ENCODE assay signal across 15 cellular contexts in the genomic region with DNA sequence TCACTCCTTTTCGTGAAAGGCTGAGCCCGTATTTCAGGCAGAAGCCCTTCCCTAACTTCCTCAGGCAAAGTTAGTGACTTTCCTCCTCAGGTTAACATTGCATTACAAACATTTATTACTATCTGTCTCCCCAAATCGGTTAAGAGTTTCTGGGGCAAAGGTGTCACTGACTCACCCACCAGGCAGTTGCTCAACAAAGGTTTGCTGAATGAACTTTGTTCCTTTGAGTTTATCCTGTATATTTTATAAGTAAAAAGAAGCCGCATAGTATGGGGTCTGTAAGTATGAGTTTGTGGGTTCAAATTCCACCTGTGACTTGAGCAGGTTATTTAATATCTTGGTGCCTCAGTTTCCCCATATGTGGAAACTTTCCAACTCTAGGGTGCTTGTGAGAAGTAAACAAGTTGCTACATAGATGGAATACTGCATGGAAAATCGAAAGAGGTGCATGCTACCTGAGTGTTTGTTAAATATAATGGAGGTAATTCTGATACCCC.
DNase-seq lines count a peak whose midpoint lies in the region; ATAC-seq and TF ChIP-seq lines count a peak whose summit lies in the region.
"Had no signal": no experiment of that assay in that cellular context is flagged by ENCODE, and none has a peak within 500 bp of the region (broad histone marks: within the 10 kb centered on the region; RNA-seq: fewer than 3 reads in every experiment).

No MANE protein-coding gene starts in this region.

- no peak for TF ChIP-seq CTCF in mammary epithelial cell (conservative IDR thresholded peaks at IDR 0.05 in 1 of 2, IDR thresholded peaks at IDR 0.05 in 1 of 2; ENCODE audit: extremely low read depth in 1 of 2, insufficient read depth in 1 of 2, low read depth in 1 of 2, low read length in 2 of 2)
- no peak for TF ChIP-seq CTCF in tibial artery (IDR thresholded peaks at IDR 0.05)
- TF ChIP-seq CTCF in heart left ventricle (IDR thresholded peaks at IDR 0.05): no peak
- no peak for TF ChIP-seq CTCF in ascending aorta (IDR thresholded peaks at IDR 0.05)

- no peaks in the 10 kb centered on the region for H4K20me1 ChIP-seq in mammary epithelial cell (ENCODE audit: insufficient read depth, low read length)

- CTCF ChIA-PET in mammary epithelial cell (lab: Charles Lee; ENCODE audit: low non-redundant PET): no interaction called here

- no peak for TF ChIP-seq POLR2A in heart left ventricle (IDR thresholded peaks at IDR 0.05)

- H3K4me3 ChIP-seq in mammary epithelial cell (replicated peaks in 1 of 3; ENCODE audit: insufficient read depth in 1 of 3, low read depth in 2 of 3, low read length in 3 of 3) (no peak overlapping the region), tibial artery (no peak overlapping the region), heart left ventricle (no peak overlapping the region), ascending aorta (no peak overlapping the region)
- H3K4me3 ChIP-seq: gastroesophageal sphincter, upper lobe of right lung had no signal

- H3K79me2 ChIP-seq in mammary epithelial cell (ENCODE audit: insufficient read depth, low read length): no peaks in the 10 kb centered on the region

- H3K4me1 ChIP-seq in mammary epithelial cell (ENCODE audit: insufficient read depth, low read length) (peaks cover 23% of the 10 kb centered on the region), tibial artery (peaks cover 0 to 42% (median 18%) of the 10 kb centered on the region in 4 donors), heart left ventricle (peaks cover 0 to 24% (median 0%) of the 10 kb centered on the region in 12 donors), ascending aorta (peaks cover 0 to 22% of the 10 kb centered on the region in 2 donors)
- H3K4me1 ChIP-seq: upper lobe of right lung had no signal

- H3K27ac ChIP-seq in mammary epithelial cell (ENCODE audit: insufficient read depth, low read depth, low read length) (peak overlapping the region; percentile 24), tibial artery (peak overlapping the region; percentile 22 to 25), heart left ventricle (no peak overlapping the region), ascending aorta (no peak overlapping the region)
- H3K27ac ChIP-seq: gastroesophageal sphincter, upper lobe of right lung had no signal

- no peak overlapping the region for H2AFZ ChIP-seq in mammary epithelial cell (ENCODE audit: low read depth, low read length)

- ATAC-seq in left colon (peak; percentile 95), heart left ventricle (no peak), GM19397 (IDR thresholded peaks at IDR 0.05; ENCODE audit: unreplicated experiment) (no peak)
- ATAC-seq: gastroesophageal sphincter; stimulated activated memory B cell treated with anti-CD40 and anti-IgM and Interleukin-4, amounts not matched to agents 10 μg/mL and 1 μg/mL and 100 μg/mL, for 72 hours; upper lobe of right lung had no signal

- 92% methylated on average over 4 of the region's 5 CpGs for WGBS in mammary epithelial cell (ENCODE audit: low coverage, missing lambda C conversion rate)
- WGBS in heart left ventricle, 4 donors: 87 to 90% (median 89%) methylated on average over 5 of the region's 5 CpGs

- DNase-seq in HuH-7.5 (ENCODE audit: low spot score) (peak; percentile 22), mammary epithelial cell (peak; percentile 54), left colon (peak; percentile 40 to 61), tibial artery (no peak), globus pallidus (ENCODE audit: low spot score) (no peak), heart left ventricle (no peak), ascending aorta (ENCODE audit: low spot score in 2 of 2) (no peak)
- DNase-seq: activated naive CD8-positive, alpha-beta T cell treated with anti-CD3 and anti-CD28 coated beads for 36 hours; NCI-H1930; NCI-H446; NK-92 treated with Interleukin-12 subunit alpha and Interleukin-12 subunit beta, amount 100 ng/mL, for 24 hours; upper lobe of right lung had no signal

- no TSS peak for BruUV-seq in mammary epithelial cell (replicated peaks; lab: Mats Ljungman, UMichigan)

- intact Hi-C loops in mammary epithelial cell (cut with micrococcal nuclease): loop anchor here (10.0 kb wide), 1 partner anchor 52 kb away; no protein-coding TSS in a partner anchor
- intact Hi-C loops in left colon (cut with DNase I, micrococcal nuclease): no loop called here
- intact Hi-C loops in tibial artery (cut with DNase I; ENCODE audit: low total_unique reads): no loop called here
- intact Hi-C loops in heart left ventricle (cut with DNase I): no loop called here
- intact Hi-C loops in ascending aorta (cut with DNase I): no loop called here

- dilution Hi-C loops in mammary epithelial cell (cut with HindIII; ENCODE audit: low sequenced_read_pairs): no loop called here

- H3K36me3 ChIP-seq in mammary epithelial cell (ENCODE audit: insufficient read depth, low read length) (no peaks in the 10 kb centered on the region), tibial artery (peaks cover 0 to 6% (median 0%) of the 10 kb centered on the region in 3 donors), heart left ventricle (peaks cover 0 to 3% (median 0%) of the 10 kb centered on the region in 9 donors), ascending aorta (peaks cover 0 to 9% of the 10 kb centered on the region in 2 donors)
- H3K36me3 ChIP-seq: upper lobe of right lung had no signal

- in situ Hi-C loops in mammary epithelial cell (cut with MboI; ENCODE audit: low sequenced_read_pairs in 2 of 2): no loop called here

- no peak overlapping the region for H3K9ac ChIP-seq in mammary epithelial cell (ENCODE audit: insufficient read depth, low read length)

- peaks cover 26% of the 10 kb centered on the region for H3K9me3 ChIP-seq in mammary epithelial cell (replicated peaks; ENCODE audit: insufficient read depth, low read length)
- H3K9me3 ChIP-seq in tibial artery: no peaks in the 10 kb centered on the region
- peaks cover 0 to 13% (median 0%) of the 10 kb centered on the region in 12 donors for H3K9me3 ChIP-seq in heart left ventricle
- H3K9me3 ChIP-seq in ascending aorta: no peaks in the 10 kb centered on the region
- H3K9me3 ChIP-seq: gastroesophageal sphincter, upper lobe of right lung had no signal

- H3K4me2 ChIP-seq in mammary epithelial cell (ENCODE audit: insufficient read depth, low read depth, low read length): no peak overlapping the region

- H3K27me3 ChIP-seq in mammary epithelial cell (ENCODE audit: insufficient read depth, low read length) (no peaks in the 10 kb centered on the region), tibial artery (no peaks in the 10 kb centered on the region), heart left ventricle (no peaks in the 10 kb centered on the region), ascending aorta (no peaks in the 10 kb centered on the region)
- H3K27me3 ChIP-seq: gastroesophageal sphincter, upper lobe of right lung had no signal

Comparison
In these comparisons a context has a peak if more than half of its experiments do, and no peak if none do; other contexts are left out.
1. DNase-seq: peak in HuH-7.5 (single experiment), mammary epithelial cell (single experiment) and left colon (2 of 2); none in tibial artery (0 of 2), globus pallidus (single experiment), heart left ventricle (0 of 5) and ascending aorta (0 of 2).
2. H3K27ac ChIP-seq: peak in mammary epithelial cell (single experiment) and tibial artery (2 of 2); none in heart left ventricle (0 of 12) and ascending aorta (0 of 2).